Comparison of ENCODE assay signal across 10 cellular contexts in the genomic region with DNA sequence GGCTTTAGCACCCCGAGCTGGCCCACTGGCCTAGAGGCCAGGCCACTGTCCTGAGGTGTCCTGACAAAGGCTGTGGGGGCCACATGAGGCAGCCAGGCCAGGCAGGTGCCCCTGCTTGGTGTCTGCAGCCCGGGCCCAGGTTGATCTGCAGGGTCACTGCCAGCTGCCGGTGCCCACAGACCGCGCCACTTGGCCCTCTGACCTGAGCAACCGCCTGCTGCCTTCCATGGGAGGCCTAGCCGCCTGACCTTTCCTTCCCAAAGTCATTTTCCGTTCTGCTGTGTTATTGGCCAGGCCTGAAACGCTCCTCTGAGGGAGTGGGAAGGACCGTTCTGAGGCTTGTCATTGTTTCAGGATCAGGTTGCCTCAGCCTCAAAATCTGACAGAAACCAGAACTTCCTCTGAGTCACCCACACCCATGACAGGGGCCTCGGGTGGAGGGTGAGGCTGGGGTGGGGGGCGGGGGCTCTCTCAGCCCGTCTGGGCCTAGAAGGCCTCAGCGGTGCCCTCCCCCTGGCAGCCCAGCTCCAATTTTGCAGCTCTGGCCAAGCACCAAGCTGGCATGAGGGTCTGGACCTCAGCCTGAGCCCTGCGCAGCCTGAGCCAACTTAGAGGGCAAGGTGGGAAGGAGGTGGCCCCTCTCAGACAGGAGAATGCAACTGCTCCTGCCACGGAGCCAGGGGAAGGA.
DNase-seq lines count a peak whose midpoint lies in the region; ATAC-seq, FAIRE-seq and TF ChIP-seq lines count a peak whose summit lies in the region.
"Had no signal": no experiment of that assay in that cellular context is flagged by ENCODE, and none has a peak within 500 bp of the region (broad histone marks: within the 10 kb centered on the region; RNA-seq: fewer than 3 reads in every experiment).

No MANE protein-coding gene starts in this region.

- FAIRE-seq in keratinocyte (lab: Jason Lieb, UNC) = peak; percentile 84

- H3K4me2 ChIP-seq in keratinocyte (ENCODE audit: control insufficient read depth, extremely low read depth, insufficient read depth, low read depth, low read length) = peak overlapping the region; percentile 51

- peak; percentile 73 for DNase-seq in ELR (ENCODE audit: low read depth)
- DNase-seq in SK-MEL-5 (ENCODE audit: low read depth, low spot score) = peak; percentile 91
- DNase-seq in amniotic stem cell (lab: John Stamatoyannopoulos, UW) = peak; percentile 56
- DNase-seq in keratinocyte (ENCODE audit: low read depth, low spot score) = no peak
- DNase-seq in stimulated activated CD4-positive, alpha-beta T cell treated with anti-CD3 and anti-CD28 coated beads, TNF-alpha, amount 100 ng/mL, for 1 hour (ENCODE audit: low read depth in 3 of 3, low spot score in 1 of 3) = peak; percentile 9 to 28 (median 13)
- no peak for DNase-seq in occipital lobe (lab: John Stamatoyannopoulos, UW)
- no peak for DNase-seq in NCI-H1417 (lab: John Stamatoyannopoulos, UW)

- peak; percentile 78 for ATAC-seq in HG02678 (IDR thresholded peaks at IDR 0.05; ENCODE audit: unreplicated experiment)

- dilution Hi-C loops in keratinocyte (cut with MboI; ENCODE audit: extremely low pct_ligation_motif_present, low sequenced_read_pairs) = no loop called here

- H3K79me2 ChIP-seq in keratinocyte (ENCODE audit: control insufficient read depth, insufficient read depth, low read length) = no peaks in the 10 kb centered on the region

- no peaks in the 10 kb centered on the region for H3K9me3 ChIP-seq in keratinocyte (ENCODE audit: control insufficient read depth, low read depth, low read length)
- H3K9me3 ChIP-seq: neutrophil had no signal

- peak overlapping the region; percentile 90 for H2AFZ ChIP-seq in keratinocyte (ENCODE audit: control insufficient read depth, low read length)

- peaks cover 20% of the 10 kb centered on the region for H3K4me1 ChIP-seq in keratinocyte (ENCODE audit: control insufficient read depth, extremely low read depth, insufficient read depth, low read length)

- no peaks in the 10 kb centered on the region for H3K9me1 ChIP-seq in keratinocyte (ENCODE audit: control insufficient read depth, extremely low read depth, insufficient read depth, low read length)

- in situ Hi-C loops in SK-MEL-5 (cut with HindIII; ENCODE audit: low pct_unique_long_range_greater_than_20kb, low sequenced_read_pairs) = no loop called here

- no peaks in the 10 kb centered on the region for H3K36me3 ChIP-seq in keratinocyte (ENCODE audit: control insufficient read depth in 2 of 2, extremely low read depth in 1 of 2, insufficient read depth in 2 of 2, low read length in 2 of 2)
- H3K36me3 ChIP-seq: neutrophil had no signal

- H3K9ac ChIP-seq in keratinocyte (ENCODE audit: control insufficient read depth, extremely low read depth, insufficient read depth, low read length) = peak overlapping the region; percentile 60

- H3K4me3 ChIP-seq in keratinocyte (ENCODE audit: control insufficient read depth in 2 of 3, extremely low read depth in 1 of 3, insufficient read depth in 2 of 3, low read depth in 1 of 3, low read length in 3 of 3) = no peak overlapping the region

- TF ChIP-seq CTCF in keratinocyte (optimal IDR thresholded peaks at IDR 0.05 in 1 of 3, IDR thresholded peaks at IDR 0.05 in 1 of 3, conservative IDR thresholded peaks at IDR 0.05 in 1 of 3; ENCODE audit: extremely low read depth in 1 of 3, insufficient read depth in 2 of 3, low read length in 3 of 3) = no peak

- H3K27me3 ChIP-seq in keratinocyte (ENCODE audit: control insufficient read depth, extremely low read depth, insufficient read depth, low read length) = no peaks in the 10 kb centered on the region
- H3K27me3 ChIP-seq: neutrophil had no signal

- no peaks in the 10 kb centered on the region for H4K20me1 ChIP-seq in keratinocyte (ENCODE audit: control insufficient read depth, extremely low read depth, insufficient read depth, low read length)

- peak overlapping the region; percentile 69 for H3K27ac ChIP-seq in keratinocyte (ENCODE audit: control insufficient read depth, insufficient read depth, low read length)
- H3K27ac ChIP-seq: HL-60, neutrophil had no signal

Comparison
In these comparisons a context has a peak if more than half of its experiments do, and no peak if none do; other contexts are left out.
1. DNase-seq: peak in ELR (single experiment), SK-MEL-5 (single experiment), amniotic stem cell (single experiment) and stimulated activated CD4-positive, alpha-beta T cell treated with anti-CD3 and anti-CD28 coated beads, TNF-alpha, amount 100 ng/mL, for 1 hour (3 of 3); none in keratinocyte (single experiment), occipital lobe (single experiment) and NCI-H1417 (0 of 3).